7 cellular contexts compared by ENCODE assay signal in genomic region chr14:68458840-68459469, GRCh38.
DNase-seq lines count a peak whose midpoint lies in the region; ATAC-seq and TF ChIP-seq lines count a peak whose summit lies in the region.

No MANE protein-coding gene starts in this region.

- H3K36me3 ChIP-seq in HUES48 (ENCODE audit: control insufficient read depth, insufficient read depth, low read length) (no peaks in the 10 kb centered on the region), transverse colon (no peaks in the 10 kb centered on the region)

- no peak for TF ChIP-seq CTCF in astrocyte of the spinal cord (IDR thresholded peaks at IDR 0.05; ENCODE audit: low read depth, low read length)
- TF ChIP-seq CTCF in transverse colon (IDR thresholded peaks at IDR 0.05): no peak

- peak overlapping the region; percentile 60 for H3K27ac ChIP-seq in HUES48 (ENCODE audit: low read depth, low read length)
- peak overlapping the region; percentile 45 to 75 (median 58) for H3K27ac ChIP-seq in transverse colon

- ATAC-seq in left lobe of liver (peak; percentile 87), GM21528 (IDR thresholded peaks at IDR 0.05; ENCODE audit: low FRiP score, unreplicated experiment) (no peak)

- TF ChIP-seq POLR2A in transverse colon (IDR thresholded peaks at IDR 0.05): no peak

- in situ Hi-C loops in astrocyte of the spinal cord (cut with HindIII; ENCODE audit: low sequenced_read_pairs) (no loop called here), transverse colon (cut with MboI; ENCODE audit: low pct_ligation_motif_present in 1 of 4, low pct_unique_long_range_greater_than_20kb in 1 of 4, low sequenced_read_pairs in 3 of 4) (no loop called here)

- TF ChIP-seq EP300 in transverse colon (IDR thresholded peaks at IDR 0.05; ENCODE audit: low read depth): no peak

- no peak overlapping the region for H3K9ac ChIP-seq in HUES48 (ENCODE audit: low read depth, low read length)

- H3K4me1 ChIP-seq in HUES48 (ENCODE audit: control insufficient read depth, insufficient read depth, low read length) (peaks cover 9% of the 10 kb centered on the region), transverse colon (peaks cover 10 to 27% (median 14%) of the 10 kb centered on the region in 4 donors)

- WGBS in transverse colon (ENCODE audit: low coverage in 1 of 2), 2 donors: 29 to 52% methylated on average over 3 to 5 of the region's 5 CpGs

- no peaks in the 10 kb centered on the region for H3K27me3 ChIP-seq in HUES48 (ENCODE audit: control insufficient read depth, insufficient read depth, low read length)
- no peaks in the 10 kb centered on the region for H3K27me3 ChIP-seq in transverse colon

- H3K4me3 ChIP-seq in HUES48 (ENCODE audit: low read depth, low read length): no peak overlapping the region
- H3K4me3 ChIP-seq in astrocyte of the spinal cord (ENCODE audit: low read depth, low read length): no peak overlapping the region
- H3K4me3 ChIP-seq in transverse colon: no peak overlapping the region

- peaks cover 6% of the 10 kb centered on the region; the same call in 1 of the 2 replicates for H3K9me3 ChIP-seq in HUES48 (ENCODE audit: control insufficient read depth, insufficient read depth, low read length)
- peaks cover 3 to 7% of the 10 kb centered on the region in 2 donors for H3K9me3 ChIP-seq in transverse colon

- intact Hi-C loops in transverse colon (cut with DNase I; ENCODE audit: low total_unique reads): no loop called here

- DNase-seq in astrocyte of the spinal cord (ENCODE audit: low read depth, low spot score) (peak; percentile 85), left lobe of liver (ENCODE audit: low spot score) (peak; percentile 80), transverse colon (peak; percentile 49), RPMI8226 (no peak), GOT3 (lab: John Stamatoyannopoulos, UW) (no peak)

Comparison
In these comparisons a context has a peak if more than half of its experiments do, and no peak if none do; other contexts are left out.
1. DNase-seq: peak in astrocyte of the spinal cord (single experiment), left lobe of liver (single experiment) and transverse colon (single experiment); none in RPMI8226 (single experiment) and GOT3 (single experiment).